ENCODE assay signal across 26 cellular contexts in genomic region chr20:60213126-60213893, GRCh38.
"Had no signal": no experiment of that assay in that cellular context is flagged by ENCODE, and none has a peak within 500 bp of the region (broad histone marks: within the 10 kb centered on the region; RNA-seq: fewer than 3 reads in every experiment).

No MANE protein-coding gene starts in this region.

- ATAC-seq: activated CD8-positive, alpha-beta memory T cell treated with anti-CD3 and anti-CD28 coated beads, Interleukin-2, amount 10 ng/mL, durations not matched to agents 7 days and 5 days; activated naive CD4-positive, alpha-beta T cell treated with anti-CD3 and anti-CD28 coated beads, Interleukin-2, amount 50 U/mL, for 72 hours; activated naive CD8-positive, alpha-beta T cell treated with anti-CD3 and anti-CD28 coated beads, Interleukin-2, amount 50 U/mL, for 24 hours; body of pancreas; SK-N-SH treated with all-trans-retinoic acid at 6 μM for 48 hours; WTC11 had no signal

- H3K4me3 Mint-ChIP-seq: activated CD4-positive, alpha-beta T cell treated with anti-CD3 and anti-CD28 coated beads, Interleukin-2, amount 10 ng/mL, durations not matched to agents 24 days and 14 days; activated CD8-positive, alpha-beta memory T cell treated with anti-CD3 and anti-CD28 coated beads, Interleukin-2, amount 10 ng/mL, durations not matched to agents 7 days and 5 days; activated naive CD8-positive, alpha-beta T cell treated with anti-CD3 and anti-CD28 coated beads, Interleukin-2, amount 50 U/mL, for 24 hours; activated T-cell treated with anti-CD3 and anti-CD28 coated beads, Interleukin-2, amount 50 U/mL, for 24 hours; central memory CD8-positive, alpha-beta T cell; WTC11 had no signal

- H3K4me1 Mint-ChIP-seq: activated CD4-positive, alpha-beta T cell treated with anti-CD3 and anti-CD28 coated beads, Interleukin-2, amount 10 ng/mL, durations not matched to agents 24 days and 14 days; activated CD8-positive, alpha-beta memory T cell treated with anti-CD3 and anti-CD28 coated beads, Interleukin-2, amount 10 ng/mL, durations not matched to agents 7 days and 5 days; central memory CD8-positive, alpha-beta T cell had no signal

- H3K27ac ChIP-seq: ascending aorta, body of pancreas, SJCRH30 had no signal

- H3K36me3 ChIP-seq: ascending aorta, SJCRH30 had no signal

- H3K36me3 Mint-ChIP-seq: activated CD8-positive, alpha-beta memory T cell treated with anti-CD3 and anti-CD28 coated beads, Interleukin-2, amount 10 ng/mL, durations not matched to agents 7 days and 5 days; activated naive CD4-positive, alpha-beta T cell treated with anti-CD3 and anti-CD28 coated beads, Interleukin-2, amount 50 U/mL, for 72 hours; WTC11 had no signal

- H3K27ac Mint-ChIP-seq: activated CD4-positive, alpha-beta T cell treated with anti-CD3 and anti-CD28 coated beads, Interleukin-2, amount 10 ng/mL, durations not matched to agents 24 days and 14 days; activated CD8-positive, alpha-beta memory T cell treated with anti-CD3 and anti-CD28 coated beads, Interleukin-2, amount 10 ng/mL, durations not matched to agents 7 days and 5 days; activated naive CD4-positive, alpha-beta T cell treated with anti-CD3 and anti-CD28 coated beads, Interleukin-2, amount 50 U/mL, for 72 hours; activated naive CD8-positive, alpha-beta T cell treated with anti-CD3 and anti-CD28 coated beads, Interleukin-2, amount 50 U/mL, for 24 hours; activated T-cell treated with anti-CD3 and anti-CD28 coated beads, Interleukin-2, amount 50 U/mL, for 24 hours; WTC11 had no signal

- H3K9me3 Mint-ChIP-seq: activated CD4-positive, alpha-beta T cell treated with anti-CD3 and anti-CD28 coated beads, Interleukin-2, amount 10 ng/mL, durations not matched to agents 24 days and 14 days; activated naive CD4-positive, alpha-beta T cell treated with anti-CD3 and anti-CD28 coated beads, Interleukin-2, amount 50 U/mL, for 72 hours; activated naive CD8-positive, alpha-beta T cell treated with anti-CD3 and anti-CD28 coated beads, Interleukin-2, amount 50 U/mL, for 24 hours; activated T-cell treated with anti-CD3 and anti-CD28 coated beads, Interleukin-2, amount 50 U/mL, for 24 hours; central memory CD8-positive, alpha-beta T cell; WTC11 had no signal

- DNase-seq: activated CD4-positive, alpha-beta T cell treated with anti-CD3 and anti-CD28 coated beads, Interleukin-2, amount 10 ng/mL, durations not matched to agents 24 days and 14 days; activated CD4-positive, alpha-beta T cell treated with anti-CD3 and anti-CD28 coated beads, Interleukin-2, amount 50 U/mL, for 48 hours; activated CD4-positive, CD25-positive, alpha-beta regulatory T cell treated with anti-CD3 and anti-CD28 coated beads, Interleukin-2, amount 50 U/mL, for 72 hours; activated CD8-positive, alpha-beta memory T cell treated with anti-CD3 and anti-CD28 coated beads, Interleukin-2, amount 10 ng/mL, durations not matched to agents 7 days and 5 days; activated effector memory CD4-positive, alpha-beta T cell treated with anti-CD3 and anti-CD28 coated beads, Interleukin-2, amount 50 U/mL, for 16 hours; activated naive CD4-positive, alpha-beta T cell treated with Interleukin-2 at 50 U/mL for 16 hours; activated naive CD8-positive, alpha-beta T cell treated with anti-CD3 and anti-CD28 coated beads, Interleukin-2, amount 50 U/mL, for 24 hours; activated T-cell treated with anti-CD3 and anti-CD28 coated beads, Interleukin-2, amount 50 U/mL, for 24 hours; amniotic stem cell; body of pancreas; KBM-7; NCI-H1092; NCI-H1417; NCI-H1930; NCI-H345; NCI-H510A; NCI-H526 treated with DMSO at 0.1 percent for 48 hours; NCI-H82; Right ventricle myocardium superior; SJCRH30; SW 1271 had no signal

- H3K4me3 ChIP-seq: ascending aorta, body of pancreas, SJCRH30 had no signal

- H3K27me3 ChIP-seq: ascending aorta, body of pancreas had no signal

- H3K4me1 ChIP-seq: ascending aorta, body of pancreas, SJCRH30 had no signal

- H3K27me3 Mint-ChIP-seq: central memory CD8-positive, alpha-beta T cell had no signal

- H3K9me3 ChIP-seq: ascending aorta, body of pancreas, SJCRH30 had no signal
